ENCODE assay signal across 1 cellular context in genomic region chr5:137649228-137649890, GRCh38.
TF ChIP-seq lines count a peak whose summit lies in the region.

No MANE protein-coding gene starts in this region.

TF ChIP-seq in IMR-90, 13 proteins besides CTCF, POLR2A, EP300 and RAD21 (continued from another document):
- no peak for TF ChIP-seq USF2 (IDR thresholded peaks at IDR 0.05; ENCODE audit: low read depth, low read length)
TF ChIP-seq in IMR-90: peak in this region for 0.
